30 cellular contexts compared by ENCODE assay signal in genomic region chr15:77609558-77609957, GRCh38. TPM values are rescaled to one million over a fixed set of nuclear protein-coding genes. Genes with fewer than 3 reads are reported as not detected.
"Had no signal": no experiment of that assay in that cellular context is flagged by ENCODE, and none has a peak within 500 bp of the region (broad histone marks: within the 10 kb centered on the region; RNA-seq: fewer than 3 reads in every experiment).

No MANE protein-coding gene starts in this region.

- H3K9me3 Mint-ChIP-seq: activated CD4-positive, alpha-beta memory T cell treated with anti-CD3 and anti-CD28 coated beads for 36 hours; activated T-helper 1 cell treated with anti-CD3 and anti-CD28 coated beads, Interleukin-12 subunit alpha, Interleukin-12 subunit beta, Interleukin-2, Interleukin-4 antibody, amounts not matched to agents 30 ng/mL and 10 ng/mL and 1 ng/mL, durations not matched to agents 14 hours and 24 hours and 36 hours; T-helper 1 cell treated with Interleukin-12 subunit alpha and Interleukin-12 subunit beta and Interleukin-4 antibody, amounts not matched to agents 30 μg/mL and 1 μg/mL, for 36 hours had no signal

- H3K27ac Mint-ChIP-seq: activated CD4-positive, alpha-beta memory T cell treated with anti-CD3 and anti-CD28 coated beads for 36 hours; activated T-helper 1 cell treated with anti-CD3 and anti-CD28 coated beads, Interleukin-12 subunit alpha, Interleukin-12 subunit beta, Interleukin-2, Interleukin-4 antibody, amounts not matched to agents 30 ng/mL and 10 ng/mL and 1 ng/mL, durations not matched to agents 14 hours and 24 hours and 36 hours; stimulated activated naive B cell treated with anti-CD40 and anti-IgM and Interleukin-4, amounts not matched to agents 10 μg/mL and 1 μg/mL and 100 μg/mL, for 72 hours; T-helper 1 cell treated with Interleukin-12 subunit alpha and Interleukin-12 subunit beta and Interleukin-4 antibody, amounts not matched to agents 30 μg/mL and 1 μg/mL, for 36 hours had no signal

- ATAC-seq: activated CD4-positive, CD25-positive, alpha-beta regulatory T cell treated with anti-CD3 and anti-CD28 coated beads, Interleukin-2, amount 50 U/mL, for 24 hours; gastrocnemius medialis; left ventricle myocardium superior; stimulated activated naive B cell treated with anti-CD40 and anti-IgM and Interleukin-4, amounts not matched to agents 10 μg/mL and 1 μg/mL and 100 μg/mL, for 72 hours had no signal

- H3K4me1 ChIP-seq: gastrocnemius medialis, prostate gland had no signal

- H3K27me3 ChIP-seq: gastrocnemius medialis had no signal

- H3K36me3 Mint-ChIP-seq: activated CD4-positive, alpha-beta memory T cell treated with anti-CD3 and anti-CD28 coated beads for 36 hours; naive B cell; stimulated activated naive B cell treated with anti-CD40 and anti-IgM and Interleukin-4, amounts not matched to agents 10 μg/mL and 1 μg/mL and 100 μg/mL, for 72 hours had no signal

- H3K27me3 Mint-ChIP-seq: activated CD4-positive, alpha-beta memory T cell treated with anti-CD3 and anti-CD28 coated beads for 36 hours had no signal

- H3K4me3 Mint-ChIP-seq: activated CD4-positive, alpha-beta memory T cell treated with anti-CD3 and anti-CD28 coated beads for 36 hours; activated T-helper 1 cell treated with anti-CD3 and anti-CD28 coated beads, Interleukin-12 subunit alpha, Interleukin-12 subunit beta, Interleukin-2, Interleukin-4 antibody, amounts not matched to agents 30 ng/mL and 10 ng/mL and 1 ng/mL, durations not matched to agents 14 hours and 24 hours and 36 hours; naive B cell; stimulated activated naive B cell treated with anti-CD40 and anti-IgM and Interleukin-4, amounts not matched to agents 10 μg/mL and 1 μg/mL and 100 μg/mL, for 72 hours; T-helper 1 cell treated with Interleukin-12 subunit alpha and Interleukin-12 subunit beta and Interleukin-4 antibody, amounts not matched to agents 30 μg/mL and 1 μg/mL, for 36 hours had no signal

- DNase-seq: activated CD4-positive, alpha-beta memory T cell treated with anti-CD3 and anti-CD28 coated beads for 36 hours; activated CD4-positive, alpha-beta T cell treated with anti-CD3 and anti-CD28 coated beads for 48 hours; activated CD8-positive, alpha-beta memory T cell treated with anti-CD3 and anti-CD28 coated beads, Interleukin-2, amount 50 U/mL, for 4 hours; activated effector memory CD4-positive, alpha-beta T cell treated with anti-CD3 and anti-CD28 coated beads, Interleukin-2, amount 50 U/mL, for 16 hours; activated naive CD4-positive, alpha-beta T cell treated with anti-CD3 and anti-CD28 coated beads, Interleukin-2, amount 50 U/mL, for 16 hours; activated T-cell treated with anti-CD3 and anti-CD28 coated beads, Interleukin-2, amount 50 U/mL, for 1 hour; amniotic stem cell; effector memory CD4-positive, alpha-beta T cell; gastrocnemius medialis; glutamatergic neuron; left ventricle myocardium superior; naive B cell; retina; sigmoid colon; stimulated activated CD4-positive, alpha-beta T cell treated with anti-CD3 and anti-CD28 coated beads, Interleukin-15, amount 100 ng/mL, for 24 hours; stimulated activated CD4-positive, alpha-beta T cell treated with anti-CD3 and anti-CD28 coated beads, Interleukin-2, amount 100 ng/mL, for 24 hours; stimulated activated naive B cell treated with anti-CD40 and anti-IgM and Interleukin-4, amounts not matched to agents 10 μg/mL and 1 μg/mL and 100 μg/mL, for 72 hours; stomach; SW 1271; T-helper 9 cell; tibial artery; WERI-Rb-1 had no signal

- H3K36me3 ChIP-seq: gastrocnemius medialis, neutrophil, prostate gland, sigmoid colon, stomach, WERI-Rb-1 had no signal

- H3K27ac ChIP-seq: gastrocnemius medialis, neutrophil, prostate gland, sigmoid colon, stomach, WERI-Rb-1 had no signal

- H3K4me3 ChIP-seq: gastrocnemius medialis, prostate gland, sigmoid colon, stomach, tibial artery had no signal

- H3K9me3 ChIP-seq: gastrocnemius medialis, neutrophil, prostate gland, sigmoid colon, stomach, tibial artery had no signal

RNA-seq across cellular contexts. Expression of gene LINGO1, which starts 23.2 kb away (rescaled TPM):
- total RNA-seq: activated CD4-positive, alpha-beta memory T cell treated with anti-CD3 and anti-CD28 coated beads for 36 hours; activated CD8-positive, alpha-beta memory T cell treated with anti-CD3 and anti-CD28 coated beads for 36 hours; activated T-helper 1 cell treated with anti-CD3 and anti-CD28 coated beads, Interleukin-12 subunit alpha, Interleukin-12 subunit beta, Interleukin-2, Interleukin-4 antibody, amounts not matched to agents 30 ng/mL and 10 ng/mL and 1 ng/mL, durations not matched to agents 14 hours and 24 hours and 36 hours; bronchial epithelial cell; epithelial cell of proximal tubule had no signal
